In genomic region chr4:115331241-115331640, GRCh38 we compare ENCODE assay signal across 30 cellular contexts.
"Had no signal": no experiment of that assay in that cellular context is flagged by ENCODE, and none has a peak within 500 bp of the region (broad histone marks: within the 10 kb centered on the region; RNA-seq: fewer than 3 reads in every experiment).

No MANE protein-coding gene starts in this region.

- FAIRE-seq: urothelium cell line had no signal

- H3K9ac ChIP-seq: neural progenitor cell, parathyroid adenoma had no signal

- H3K79me2 ChIP-seq: parathyroid adenoma had no signal

- H3K4me3 ChIP-seq: neural progenitor cell, ovary, psoas muscle, skin epidermis, smooth muscle cell, spleen, suprapubic skin, thoracic aorta, thyroid gland, tibial nerve, upper lobe of left lung, vagina had no signal

- DNase-seq: natural killer cell; occipital lobe; ovary; posterior cingulate gyrus; psoas muscle; right cardiac atrium; spleen; stimulated activated CD4-positive, alpha-beta T cell treated with anti-CD3 and anti-CD28 coated beads, Interleukin-12 subunit alpha, Interleukin-12 subunit beta, amount 100 ng/mL, for 4 hours; stimulated activated CD4-positive, alpha-beta T cell treated with anti-CD3 and anti-CD28 coated beads, Interleukin-1b, Interleukin-23, amount 100 ng/mL, for 48 hours; stimulated activated CD4-positive, alpha-beta T cell treated with anti-CD3 and anti-CD28 coated beads, Interleukin-4, amount 100 ng/mL, for 1 hour; stimulated activated CD4-positive, alpha-beta T cell treated with anti-CD3 and anti-CD28 coated beads, Interleukin-4, amount 100 ng/mL, for 4 hours; stimulated activated CD8-positive, alpha-beta memory T cell treated with anti-CD3 and anti-CD28 coated beads, Interleukin-4, amount 100 ng/mL, for 48 hours; stimulated activated naive CD4-positive, alpha-beta T cell; stimulated activated naive CD8-positive, alpha-beta T cell treated with anti-CD3 and anti-CD28 coated beads, Interleukin-15, amount 100 ng/mL, for 72 hours; stimulated activated naive CD8-positive, alpha-beta T cell treated with anti-CD3 and anti-CD28 coated beads, Interleukin-15, Interleukin-2, amounts not matched to agents 100 U/mL and 50 U/mL, for 24 hours; substantia nigra; thyroid gland; trophoblast cell; upper lobe of left lung had no signal

- ATAC-seq: natural killer cell; psoas muscle; right cardiac atrium; sciatic nerve; stimulated activated memory B cell treated with anti-CD40 and anti-IgM and Interleukin-4, amounts not matched to agents 10 μg/mL and 1 μg/mL and 100 μg/mL, for 72 hours; stimulated activated naive CD8-positive, alpha-beta T cell treated with anti-CD3 and anti-CD28 coated beads, Interleukin-15, amount 100 ng/mL, for 72 hours; stimulated activated naive CD8-positive, alpha-beta T cell treated with anti-CD3 and anti-CD28 coated beads, Interleukin-15, Interleukin-2, amounts not matched to agents 100 U/mL and 50 U/mL, for 24 hours had no signal

- H3K9me3 ChIP-seq: ovary, psoas muscle, spleen, suprapubic skin, thoracic aorta, thyroid gland, tibial nerve, upper lobe of left lung, vagina had no signal

- H3K27ac ChIP-seq: neural progenitor cell, ovary, parathyroid adenoma, psoas muscle, skin epidermis, spleen, suprapubic skin, thoracic aorta, thyroid gland, tibial nerve, upper lobe of left lung, vagina had no signal

- H3K4me1 ChIP-seq: neural progenitor cell, parathyroid adenoma, psoas muscle, spleen, suprapubic skin, thyroid gland, tibial nerve, upper lobe of left lung, vagina had no signal

- H2AFZ ChIP-seq: neural progenitor cell, parathyroid adenoma had no signal

- H3K27me3 ChIP-seq: neural progenitor cell, ovary, spleen, suprapubic skin, thyroid gland, tibial nerve, upper lobe of left lung, vagina had no signal

- H3K4me2 ChIP-seq: neural progenitor cell, smooth muscle cell had no signal

- H3K36me3 ChIP-seq: neural progenitor cell, ovary, spleen, suprapubic skin, thoracic aorta, thyroid gland, tibial nerve, upper lobe of left lung, vagina had no signal
